ENCODE assay signal across 29 cellular contexts in genomic region chr6:12566618-12567123, GRCh38.
"Had no signal": no experiment of that assay in that cellular context is flagged by ENCODE, and none has a peak within 500 bp of the region (broad histone marks: within the 10 kb centered on the region; RNA-seq: fewer than 3 reads in every experiment).

No MANE protein-coding gene starts in this region.

- H3K27ac ChIP-seq: stomach, suprapubic skin, testis, thoracic aorta, thyroid gland, tibial artery, tibial nerve, transverse colon, upper lobe of left lung, upper lobe of right lung, uterus, vagina had no signal

- H3K9me3 ChIP-seq: testis, thoracic aorta, thyroid gland, tibial artery, transverse colon, upper lobe of left lung, upper lobe of right lung, uterus, vagina had no signal

- H3K27me3 ChIP-seq: stomach, suprapubic skin, testis, thyroid gland, tibial artery, tibial nerve, transverse colon, upper lobe of left lung, upper lobe of right lung, uterus, vagina had no signal

- H3K36me3 ChIP-seq: stomach, suprapubic skin, thoracic aorta, thyroid gland, tibial artery, tibial nerve, transverse colon, upper lobe of left lung, upper lobe of right lung, uterus, vagina had no signal

- FAIRE-seq: urothelium cell line had no signal

- H3K27ac Mint-ChIP-seq: stimulated activated effector memory CD8-positive, alpha-beta T cell treated with anti-CD3 and anti-CD28 coated beads, Interleukin-12 subunit alpha, Interleukin-12 subunit beta, amount 100 ng/mL, for 72 hours; stimulated activated memory B cell treated with anti-CD40 and anti-IgM and Interleukin-4, amounts not matched to agents 10 μg/mL and 1 μg/mL and 100 μg/mL, for 72 hours; stimulated activated naive B cell treated with anti-CD40 and anti-IgM and Interleukin-4, amounts not matched to agents 10 μg/mL and 1 μg/mL and 100 μg/mL, for 72 hours; stimulated activated naive CD8-positive, alpha-beta T cell treated with anti-CD3 and anti-CD28 coated beads, Interleukin-15, amount 100 ng/mL, for 72 hours; stimulated activated naive CD8-positive, alpha-beta T cell treated with anti-CD3 and anti-CD28 coated beads, Interleukin-15, Interleukin-2, amounts not matched to agents 100 ng/mL and 50 ng/mL, for 24 hours; type B pancreatic cell had no signal

- DNase-seq: stimulated activated CD4-positive, alpha-beta T cell treated with anti-CD3 and anti-CD28 coated beads, Interleukin-2, amount 100 ng/mL, for 48 hours; stimulated activated CD4-positive, alpha-beta T cell treated with anti-CD3 and anti-CD28 coated beads, Interleukin-4, amount 100 ng/mL, for 1 hour; stimulated activated CD4-positive, alpha-beta T cell treated with anti-CD3 and anti-CD28 coated beads, Interleukin-4, amount 100 ng/mL, for 24 hours; stimulated activated CD4-positive, alpha-beta T cell treated with anti-CD3 and anti-CD28 coated beads, Interleukin-4, amount 100 ng/mL, for 4 hours; stimulated activated CD8-positive, alpha-beta memory T cell treated with anti-CD3 and anti-CD28 coated beads, Interleukin-4, amount 100 ng/mL, for 48 hours; stimulated activated naive B cell treated with anti-CD40 and anti-IgM and Interleukin-4, amounts not matched to agents 10 μg/mL and 1 μg/mL and 100 μg/mL, for 72 hours; stimulated activated naive CD4-positive, alpha-beta T cell; stimulated activated naive CD4-positive, alpha-beta T cell treated with Interleukin-2 at 50 U/mL for 16 hours; stimulated activated naive CD8-positive, alpha-beta T cell treated with anti-CD3 and anti-CD28 coated beads, Interleukin-15, amount 100 ng/mL, for 72 hours; stimulated activated naive CD8-positive, alpha-beta T cell treated with anti-CD3 and anti-CD28 coated beads, Interleukin-15, Interleukin-2, amounts not matched to agents 100 U/mL and 50 U/mL, for 24 hours; stomach; substantia nigra; testis; thyroid gland; tibial artery; transverse colon; trophoblast cell; upper lobe of left lung; upper lobe of right lung; uterus had no signal

- H3K4me1 ChIP-seq: testis, thyroid gland, uterus had no signal

- H3K4me3 ChIP-seq: stomach, suprapubic skin, testis, thoracic aorta, thyroid gland, tibial artery, tibial nerve, transverse colon, upper lobe of left lung, upper lobe of right lung, uterus, vagina had no signal

- H3K27me3 Mint-ChIP-seq: stimulated activated memory B cell treated with anti-CD40 and anti-IgM and Interleukin-4, amounts not matched to agents 10 μg/mL and 1 μg/mL and 100 μg/mL, for 72 hours; type B pancreatic cell had no signal

- ATAC-seq: stimulated activated effector memory CD8-positive, alpha-beta T cell treated with anti-CD3 and anti-CD28 coated beads, Interleukin-12 subunit alpha, Interleukin-12 subunit beta, amount 100 ng/mL, for 72 hours; stimulated activated memory B cell treated with anti-CD40 and anti-IgM and Interleukin-4, amounts not matched to agents 10 μg/mL and 1 μg/mL and 100 μg/mL, for 72 hours; stimulated activated naive B cell treated with anti-CD40 and anti-IgM and Interleukin-4, amounts not matched to agents 10 μg/mL and 1 μg/mL and 100 μg/mL, for 72 hours; stimulated activated naive CD8-positive, alpha-beta T cell treated with anti-CD3 and anti-CD28 coated beads, Interleukin-15, amount 100 ng/mL, for 72 hours; stimulated activated naive CD8-positive, alpha-beta T cell treated with anti-CD3 and anti-CD28 coated beads, Interleukin-15, Interleukin-2, amounts not matched to agents 100 U/mL and 50 U/mL, for 24 hours; upper lobe of right lung had no signal

- H3K4me1 Mint-ChIP-seq: stimulated activated effector memory CD8-positive, alpha-beta T cell treated with anti-CD3 and anti-CD28 coated beads, Interleukin-12 subunit alpha, Interleukin-12 subunit beta, amount 100 ng/mL, for 72 hours; stimulated activated memory B cell treated with anti-CD40 and anti-IgM and Interleukin-4, amounts not matched to agents 10 μg/mL and 1 μg/mL and 100 μg/mL, for 72 hours; stimulated activated naive CD8-positive, alpha-beta T cell treated with anti-CD3 and anti-CD28 coated beads, Interleukin-15, amount 100 ng/mL, for 72 hours had no signal

- H3K36me3 Mint-ChIP-seq: stimulated activated effector memory CD8-positive, alpha-beta T cell treated with anti-CD3 and anti-CD28 coated beads, Interleukin-12 subunit alpha, Interleukin-12 subunit beta, amount 100 ng/mL, for 72 hours; stimulated activated memory B cell treated with anti-CD40 and anti-IgM and Interleukin-4, amounts not matched to agents 10 μg/mL and 1 μg/mL and 100 μg/mL, for 72 hours; stimulated activated naive B cell treated with anti-CD40 and anti-IgM and Interleukin-4, amounts not matched to agents 10 μg/mL and 1 μg/mL and 100 μg/mL, for 72 hours had no signal

- H3K4me3 Mint-ChIP-seq: stimulated activated effector memory CD8-positive, alpha-beta T cell treated with anti-CD3 and anti-CD28 coated beads, Interleukin-12 subunit alpha, Interleukin-12 subunit beta, amount 100 ng/mL, for 72 hours; stimulated activated memory B cell treated with anti-CD40 and anti-IgM and Interleukin-4, amounts not matched to agents 10 μg/mL and 1 μg/mL and 100 μg/mL, for 72 hours; stimulated activated naive B cell treated with anti-CD40 and anti-IgM and Interleukin-4, amounts not matched to agents 10 μg/mL and 1 μg/mL and 100 μg/mL, for 72 hours; stimulated activated naive CD8-positive, alpha-beta T cell treated with anti-CD3 and anti-CD28 coated beads, Interleukin-15, amount 100 ng/mL, for 72 hours; stimulated activated naive CD8-positive, alpha-beta T cell treated with anti-CD3 and anti-CD28 coated beads, Interleukin-15, Interleukin-2, amounts not matched to agents 100 ng/mL and 50 ng/mL, for 24 hours; type B pancreatic cell had no signal
